ENCODE assay signal across 17 cellular contexts in the genomic region with DNA sequence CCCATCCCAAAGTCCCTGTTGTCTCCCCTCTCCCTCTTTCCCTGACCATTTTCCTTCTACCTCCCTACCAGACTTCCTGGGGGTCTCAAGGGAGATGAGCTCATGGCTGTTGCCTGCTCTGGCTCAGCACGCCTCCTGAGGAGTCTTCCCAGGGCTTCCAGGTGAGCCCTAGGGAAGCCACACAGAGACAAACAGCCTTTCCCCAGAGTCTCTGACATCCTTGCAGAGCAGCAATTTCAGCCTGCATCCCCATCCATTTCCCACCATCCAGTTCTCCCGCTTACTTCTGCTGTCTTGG.
"Had no signal": no experiment of that assay in that cellular context is flagged by ENCODE, and none has a peak within 500 bp of the region (broad histone marks: within the 10 kb centered on the region; RNA-seq: fewer than 3 reads in every experiment).

No MANE protein-coding gene starts in this region.

- ATAC-seq: activated CD4-positive, CD25-positive, alpha-beta regulatory T cell treated with anti-CD3 and anti-CD28 coated beads, Interleukin-2, amount 50 U/mL, for 24 hours had no signal

- DNase-seq: activated effector memory CD4-positive, alpha-beta T cell treated with anti-CD3 and anti-CD28 coated beads, Interleukin-2, amount 50 U/mL, for 16 hours; central memory CD4-positive, alpha-beta T cell; NCI-H2107; NCI-H446 treated with DMSO at 0.1 percent for 48 hours; SHP77 treated with DMSO at 0.1 percent for 48 hours had no signal

- H3K9me3 Mint-ChIP-seq: activated CD4-positive, alpha-beta memory T cell treated with anti-CD3 and anti-CD28 coated beads, Interleukin-2, amount 10 ng/mL, durations not matched to agents 7 days and 5 days; activated naive CD8-positive, alpha-beta T cell treated with anti-CD3 and anti-CD28 coated beads for 36 hours; activated T-cell treated with anti-CD3 and anti-CD28 coated beads, Interleukin-2, amount 50 U/mL, for 72 hours; activated T-helper 17 cell treated with anti-CD3 and anti-CD28 coated beads, Interleukin-2, amount 50 U/mL, for 72 hours; T-helper 1 cell treated with Interleukin-12 subunit alpha and Interleukin-12 subunit beta and Interleukin-4 antibody, amounts not matched to agents 30 μg/mL and 1 μg/mL, for 36 hours; T-helper 2 cell treated with Interferon-gamma antibody and Interleukin-4, amounts not matched to agents 5 μg/mL and 100 μg/mL, for 36 hours had no signal

- H3K4me3 Mint-ChIP-seq: activated CD4-positive, alpha-beta memory T cell treated with anti-CD3 and anti-CD28 coated beads, Interleukin-2, amount 10 ng/mL, durations not matched to agents 7 days and 5 days; activated CD4-positive, alpha-beta T cell treated with anti-CD3 and anti-CD28 coated beads for 36 hours; activated CD8-positive, alpha-beta memory T cell treated with anti-CD3 and anti-CD28 coated beads, Interleukin-2, amount 10 ng/mL, durations not matched to agents 7 days and 5 days; activated naive CD8-positive, alpha-beta T cell treated with anti-CD3 and anti-CD28 coated beads for 36 hours; activated T-cell treated with anti-CD3 and anti-CD28 coated beads, Interleukin-2, amount 50 U/mL, for 72 hours; activated T-helper 17 cell treated with anti-CD3 and anti-CD28 coated beads, Interleukin-2, amount 50 U/mL, for 72 hours; T-helper 1 cell treated with Interleukin-12 subunit alpha and Interleukin-12 subunit beta and Interleukin-4 antibody, amounts not matched to agents 30 μg/mL and 1 μg/mL, for 36 hours; T-helper 2 cell treated with Interferon-gamma antibody and Interleukin-4, amounts not matched to agents 5 μg/mL and 100 μg/mL, for 36 hours had no signal

- H3K36me3 Mint-ChIP-seq: activated CD8-positive, alpha-beta memory T cell treated with anti-CD3 and anti-CD28 coated beads, Interleukin-2, amount 10 ng/mL, durations not matched to agents 7 days and 5 days; activated naive CD8-positive, alpha-beta T cell treated with anti-CD3 and anti-CD28 coated beads for 36 hours had no signal

- H3K4me3 ChIP-seq: body of pancreas, SJSA1 had no signal

- H3K27ac Mint-ChIP-seq: activated CD4-positive, alpha-beta memory T cell treated with anti-CD3 and anti-CD28 coated beads, Interleukin-2, amount 10 ng/mL, durations not matched to agents 7 days and 5 days; activated CD4-positive, alpha-beta T cell treated with anti-CD3 and anti-CD28 coated beads for 36 hours; activated CD8-positive, alpha-beta memory T cell treated with anti-CD3 and anti-CD28 coated beads, Interleukin-2, amount 10 ng/mL, durations not matched to agents 7 days and 5 days; activated naive CD8-positive, alpha-beta T cell treated with anti-CD3 and anti-CD28 coated beads for 36 hours; activated T-cell treated with anti-CD3 and anti-CD28 coated beads, Interleukin-2, amount 50 U/mL, for 72 hours; activated T-helper 17 cell treated with anti-CD3 and anti-CD28 coated beads, Interleukin-2, amount 50 U/mL, for 72 hours; T-helper 1 cell treated with Interleukin-12 subunit alpha and Interleukin-12 subunit beta and Interleukin-4 antibody, amounts not matched to agents 30 μg/mL and 1 μg/mL, for 36 hours; T-helper 2 cell treated with Interferon-gamma antibody and Interleukin-4, amounts not matched to agents 5 μg/mL and 100 μg/mL, for 36 hours had no signal

- H3K4me1 Mint-ChIP-seq: activated CD4-positive, alpha-beta T cell treated with anti-CD3 and anti-CD28 coated beads for 36 hours; activated naive CD8-positive, alpha-beta T cell treated with anti-CD3 and anti-CD28 coated beads for 36 hours; activated T-helper 17 cell treated with anti-CD3 and anti-CD28 coated beads, Interleukin-2, amount 50 U/mL, for 72 hours had no signal

- H3K27ac ChIP-seq: body of pancreas, KMS-11, SJSA1 had no signal
